8 cellular contexts compared by ENCODE assay signal in the genomic region with DNA sequence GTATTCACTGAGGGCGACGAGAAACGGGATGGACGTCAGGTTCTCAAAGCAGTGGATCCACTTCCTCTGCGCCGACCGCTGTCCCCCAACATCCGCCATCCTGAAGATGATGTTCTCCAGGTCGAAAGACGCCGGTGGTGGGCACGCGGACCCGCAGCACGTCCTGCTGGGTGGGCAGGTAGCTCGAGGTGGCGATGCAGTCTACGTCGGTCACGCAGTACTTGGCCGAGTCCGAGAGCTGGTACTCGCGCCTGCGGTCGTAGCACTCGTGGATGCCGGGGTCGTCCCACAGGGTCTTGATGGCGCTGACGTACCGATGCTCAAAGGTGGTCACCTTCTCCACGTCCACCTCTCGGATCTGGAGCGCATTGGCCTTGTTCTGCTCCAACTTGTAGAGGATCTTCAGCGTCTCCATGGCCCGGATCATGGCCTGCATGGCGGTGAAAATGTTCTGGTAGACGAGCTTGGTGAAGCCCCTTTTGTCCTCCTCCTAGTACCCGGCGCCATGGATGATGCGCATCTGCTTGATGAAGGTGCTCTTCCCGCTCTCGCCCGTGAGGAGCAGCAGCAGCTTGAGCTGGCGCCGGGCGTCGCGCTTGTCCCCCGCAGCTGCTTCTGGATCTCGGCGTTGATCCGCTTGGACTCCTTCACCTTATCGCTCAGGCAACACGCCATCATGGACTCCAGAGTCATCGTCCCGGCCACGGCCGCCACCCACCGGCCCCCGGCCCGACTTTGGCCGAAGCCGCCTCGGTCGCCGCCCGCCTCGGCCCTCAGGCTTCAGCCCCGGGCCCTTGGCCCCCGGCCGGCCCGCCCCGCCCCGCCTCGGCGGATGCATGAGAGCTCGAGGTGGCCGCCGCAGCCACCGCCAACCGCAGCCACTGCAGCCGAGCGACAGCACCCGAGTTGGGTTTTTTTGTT.
A peak's percentile ranks its signal among the peaks of the same experiment; 100 is the strongest.
DNase-seq lines count a peak whose midpoint lies in the region; ATAC-seq and TF ChIP-seq lines count a peak whose summit lies in the region.

No MANE protein-coding gene starts in this region.

- no peak overlapping the region for H2AFZ ChIP-seq in OCI-LY7 (ENCODE audit: low read length)

- H3K4me2 ChIP-seq in OCI-LY7 (ENCODE audit: low read length), result no peak overlapping the region

- POLR2A ChIA-PET in OCI-LY7 (lab: Charles Lee), result no interaction called here

- CTCF ChIA-PET in OCI-LY7 (lab: Charles Lee; ENCODE audit: unreplicated experiment), result no interaction called here

- no peaks in the 10 kb centered on the region for H3K79me2 ChIP-seq in OCI-LY7 (ENCODE audit: insufficient read depth, low read depth, low read length)

- no TSS peak for BruUV-seq in OCI-LY7 (replicated peaks; lab: Mats Ljungman, UMichigan)

- DNase-seq in AG10803 (ENCODE audit: low read depth) (no peak), NCI-H510A treated with DMSO at 0.1 percent for 48 hours (lab: John Stamatoyannopoulos, UW) (peak; percentile 22), astrocyte of the hippocampus (ENCODE audit: low read depth, low spot score) (peak; percentile 44), mucosa of descending colon (peak; percentile 19 to 50 (median 36)), OCI-LY7 (ENCODE audit: low spot score) (no peak), pons (ENCODE audit: low spot score) (no peak), occipital lobe (lab: John Stamatoyannopoulos, UW) (no peak)

- H3K9me2 ChIP-seq in OCI-LY7 (ENCODE audit: insufficient read depth, low read length), result no peaks in the 10 kb centered on the region

- ATAC-seq in mucosa of descending colon (peak; percentile 65), HG03039 (IDR thresholded peaks at IDR 0.05; ENCODE audit: unreplicated experiment) (no peak)

- no peaks in the 10 kb centered on the region for H3K36me3 ChIP-seq in mucosa of descending colon (ENCODE audit: low read depth)
- H3K36me3 ChIP-seq in OCI-LY7 (ENCODE audit: insufficient read depth, low read length), result no peaks in the 10 kb centered on the region

- intact Hi-C loops in mucosa of descending colon (cut with DNase I, micrococcal nuclease) (no loop called here), OCI-LY7 (cut with micrococcal nuclease; ENCODE audit: unreplicated experiment) (no loop called here)

- H4K20me1 ChIP-seq in OCI-LY7 (ENCODE audit: insufficient read depth, low read length), result no peaks in the 10 kb centered on the region

- TF ChIP-seq CTCF in AG10803 (conservative IDR thresholded peaks at IDR 0.05; ENCODE audit: low read length), result no peak
- no peak for TF ChIP-seq CTCF in mucosa of descending colon (IDR thresholded peaks at IDR 0.05)
- no peak for TF ChIP-seq CTCF in OCI-LY7 (conservative IDR thresholded peaks at IDR 0.05; ENCODE audit: low read length)

- H3K4me1 ChIP-seq in mucosa of descending colon (ENCODE audit: low read depth), result no peaks in the 10 kb centered on the region
- H3K4me1 ChIP-seq in OCI-LY7 (ENCODE audit: insufficient read depth, low read length, poor library complexity, severe bottlenecking), result no peaks in the 10 kb centered on the region

- H3K27ac ChIP-seq in OCI-LY7 (ENCODE audit: low read depth, low read length, poor library complexity, severe bottlenecking), result no peak overlapping the region

- H3K4me3 ChIP-seq in AG10803 (ENCODE audit: low read length) (peak overlapping the region; percentile 43), mucosa of descending colon (no peak overlapping the region), OCI-LY7 (ENCODE audit: low read depth, low read length, poor library complexity, severe bottlenecking) (no peak overlapping the region)

- H3K9me3 ChIP-seq in mucosa of descending colon (no peaks in the 10 kb centered on the region), OCI-LY7 (ENCODE audit: low read length) (no peaks in the 10 kb centered on the region)

Comparison
In these comparisons a context has a peak if more than half of its experiments do, and no peak if none do; other contexts are left out.
1. DNase-seq: peak in NCI-H510A treated with DMSO at 0.1 percent for 48 hours (single experiment), astrocyte of the hippocampus (single experiment) and mucosa of descending colon (3 of 3); none in AG10803 (single experiment), OCI-LY7 (single experiment), pons (single experiment) and occipital lobe (single experiment).